Comparison of ENCODE assay signal across 1 cellular context in the genomic region with DNA sequence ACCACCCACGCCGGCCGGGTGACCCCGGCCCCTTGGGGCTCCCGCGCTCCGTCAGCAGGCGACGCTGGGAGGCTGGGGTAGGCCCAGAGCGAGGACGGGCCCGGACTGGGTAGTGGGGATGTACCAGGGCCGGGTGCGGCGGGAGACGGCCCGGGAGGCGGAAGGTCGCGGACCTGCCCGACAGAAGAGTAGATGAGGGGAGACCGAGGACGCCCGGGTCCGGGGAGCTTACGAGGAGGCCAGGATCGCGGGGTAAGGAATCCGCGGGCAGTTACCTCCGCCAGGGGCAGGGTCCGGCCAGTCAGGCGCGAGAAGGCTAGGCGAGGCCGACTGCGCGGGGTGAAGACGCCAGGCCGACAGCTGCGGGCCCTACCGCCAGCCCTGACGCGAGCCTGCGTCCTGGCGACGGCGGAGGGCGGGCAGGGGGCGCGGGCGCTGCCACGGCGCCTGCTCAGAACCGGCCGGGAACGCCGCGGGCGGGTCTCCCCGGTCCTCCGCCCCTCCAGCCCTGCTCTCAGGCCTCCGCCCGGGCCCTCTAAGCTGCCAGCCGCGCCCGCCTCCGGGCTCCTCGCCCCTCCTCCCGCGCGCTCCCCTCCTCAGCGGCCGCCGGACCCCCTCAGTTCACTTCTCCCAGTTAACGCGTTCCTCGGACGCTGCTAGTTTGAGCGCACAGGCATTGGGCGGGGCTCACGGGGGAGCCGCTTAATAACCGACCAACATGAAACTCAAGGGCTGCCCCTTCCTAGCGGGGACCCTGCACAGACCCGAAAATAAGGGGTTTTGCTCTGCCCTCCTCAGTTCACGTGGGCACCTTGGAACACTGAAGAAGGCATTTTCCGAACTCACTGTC.
TF ChIP-seq lines count a peak whose summit lies in the region.

CPLANE1 (minus strand) TSS at position 407 of the 850 bp plus-strand sequence. CDS start 1,678 bp downstream, outside the sequence.

TF ChIP-seq in HepG2, 621 proteins besides CTCF, POLR2A, EP300 and RAD21 (continued from another document and continues in another):
- TF ChIP-seq, protein P1, sequence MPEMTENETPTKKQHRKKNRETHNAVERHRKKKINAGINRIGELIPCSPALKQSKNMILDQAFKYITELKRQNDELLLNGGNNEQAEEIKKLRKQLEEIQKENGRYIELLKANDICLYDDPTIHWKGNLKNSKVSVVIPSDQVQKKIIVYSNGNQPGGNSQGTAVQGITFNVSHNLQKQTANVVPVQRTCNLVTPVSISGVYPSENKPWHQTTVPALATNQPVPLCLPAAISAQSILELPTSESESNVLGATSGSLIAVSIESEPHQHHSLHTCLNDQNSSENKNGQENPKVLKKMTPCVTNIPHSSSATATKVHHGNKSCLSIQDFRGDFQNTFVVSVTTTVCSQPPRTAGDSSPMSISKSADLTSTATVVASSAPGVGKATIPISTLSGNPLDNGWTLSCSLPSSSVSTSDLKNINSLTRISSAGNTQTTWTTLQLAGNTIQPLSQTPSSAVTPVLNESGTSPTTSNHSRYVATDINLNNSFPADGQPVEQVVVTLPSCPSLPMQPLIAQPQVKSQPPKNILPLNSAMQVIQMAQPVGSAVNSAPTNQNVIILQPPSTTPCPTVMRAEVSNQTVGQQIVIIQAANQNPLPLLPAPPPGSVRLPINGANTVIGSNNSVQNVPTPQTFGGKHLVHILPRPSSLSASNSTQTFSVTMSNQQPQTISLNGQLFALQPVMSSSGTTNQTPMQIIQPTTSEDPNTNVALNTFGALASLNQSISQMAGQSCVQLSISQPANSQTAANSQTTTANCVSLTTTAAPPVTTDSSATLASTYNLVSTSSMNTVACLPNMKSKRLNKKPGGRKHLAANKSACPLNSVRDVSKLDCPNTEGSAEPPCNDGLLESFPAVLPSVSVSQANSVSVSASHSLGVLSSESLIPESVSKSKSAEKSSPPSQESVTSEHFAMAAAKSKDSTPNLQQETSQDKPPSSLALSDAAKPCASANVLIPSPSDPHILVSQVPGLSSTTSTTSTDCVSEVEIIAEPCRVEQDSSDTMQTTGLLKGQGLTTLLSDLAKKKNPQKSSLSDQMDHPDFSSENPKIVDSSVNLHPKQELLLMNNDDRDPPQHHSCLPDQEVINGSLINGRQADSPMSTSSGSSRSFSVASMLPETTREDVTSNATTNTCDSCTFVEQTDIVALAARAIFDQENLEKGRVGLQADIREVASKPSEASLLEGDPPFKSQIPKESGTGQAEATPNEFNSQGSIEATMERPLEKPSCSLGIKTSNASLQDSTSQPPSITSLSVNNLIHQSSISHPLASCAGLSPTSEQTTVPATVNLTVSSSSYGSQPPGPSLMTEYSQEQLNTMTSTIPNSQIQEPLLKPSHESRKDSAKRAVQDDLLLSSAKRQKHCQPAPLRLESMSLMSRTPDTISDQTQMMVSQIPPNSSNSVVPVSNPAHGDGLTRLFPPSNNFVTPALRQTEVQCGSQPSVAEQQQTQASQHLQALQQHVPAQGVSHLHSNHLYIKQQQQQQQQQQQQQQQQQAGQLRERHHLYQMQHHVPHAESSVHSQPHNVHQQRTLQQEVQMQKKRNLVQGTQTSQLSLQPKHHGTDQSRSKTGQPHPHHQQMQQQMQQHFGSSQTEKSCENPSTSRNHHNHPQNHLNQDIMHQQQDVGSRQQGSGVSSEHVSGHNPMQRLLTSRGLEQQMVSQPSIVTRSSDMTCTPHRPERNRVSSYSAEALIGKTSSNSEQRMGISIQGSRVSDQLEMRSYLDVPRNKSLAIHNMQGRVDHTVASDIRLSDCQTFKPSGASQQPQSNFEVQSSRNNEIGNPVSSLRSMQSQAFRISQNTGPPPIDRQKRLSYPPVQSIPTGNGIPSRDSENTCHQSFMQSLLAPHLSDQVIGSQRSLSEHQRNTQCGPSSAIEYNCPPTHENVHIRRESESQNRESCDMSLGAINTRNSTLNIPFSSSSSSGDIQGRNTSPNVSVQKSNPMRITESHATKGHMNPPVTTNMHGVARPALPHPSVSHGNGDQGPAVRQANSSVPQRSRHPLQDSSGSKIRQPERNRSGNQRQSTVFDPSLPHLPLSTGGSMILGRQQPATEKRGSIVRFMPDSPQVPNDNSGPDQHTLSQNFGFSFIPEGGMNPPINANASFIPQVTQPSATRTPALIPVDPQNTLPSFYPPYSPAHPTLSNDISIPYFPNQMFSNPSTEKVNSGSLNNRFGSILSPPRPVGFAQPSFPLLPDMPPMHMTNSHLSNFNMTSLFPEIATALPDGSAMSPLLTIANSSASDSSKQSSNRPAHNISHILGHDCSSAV (CRISPR knock-in tag; IDR thresholded peaks at IDR 0.05; ENCODE audit: borderline replicate concordance): no peak
- no peak for TF ChIP-seq ZNF609 (CRISPR knock-in tag; IDR thresholded peaks at IDR 0.05; ENCODE audit: borderline replicate concordance)
- no peak for TF ChIP-seq ZNF251 (CRISPR knock-in tag; IDR thresholded peaks at IDR 0.05)
- no peak for TF ChIP-seq ZBTB38 (CRISPR knock-in tag; IDR thresholded peaks at IDR 0.05)
- TF ChIP-seq, protein P2, sequence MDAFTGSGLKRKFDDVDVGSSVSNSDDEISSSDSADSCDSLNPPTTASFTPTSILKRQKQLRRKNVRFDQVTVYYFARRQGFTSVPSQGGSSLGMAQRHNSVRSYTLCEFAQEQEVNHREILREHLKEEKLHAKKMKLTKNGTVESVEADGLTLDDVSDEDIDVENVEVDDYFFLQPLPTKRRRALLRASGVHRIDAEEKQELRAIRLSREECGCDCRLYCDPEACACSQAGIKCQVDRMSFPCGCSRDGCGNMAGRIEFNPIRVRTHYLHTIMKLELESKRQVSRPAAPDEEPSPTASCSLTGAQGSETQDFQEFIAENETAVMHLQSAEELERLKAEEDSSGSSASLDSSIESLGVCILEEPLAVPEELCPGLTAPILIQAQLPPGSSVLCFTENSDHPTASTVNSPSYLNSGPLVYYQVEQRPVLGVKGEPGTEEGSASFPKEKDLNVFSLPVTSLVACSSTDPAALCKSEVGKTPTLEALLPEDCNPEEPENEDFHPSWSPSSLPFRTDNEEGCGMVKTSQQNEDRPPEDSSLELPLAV (CRISPR knock-in tag; conservative IDR thresholded peaks at IDR 0.05; ENCODE audit: low read depth): no peak
- no peak for TF ChIP-seq RFX5 (IDR thresholded peaks at IDR 0.05; ENCODE audit: low read depth, low read length)
- TF ChIP-seq, protein P3, sequence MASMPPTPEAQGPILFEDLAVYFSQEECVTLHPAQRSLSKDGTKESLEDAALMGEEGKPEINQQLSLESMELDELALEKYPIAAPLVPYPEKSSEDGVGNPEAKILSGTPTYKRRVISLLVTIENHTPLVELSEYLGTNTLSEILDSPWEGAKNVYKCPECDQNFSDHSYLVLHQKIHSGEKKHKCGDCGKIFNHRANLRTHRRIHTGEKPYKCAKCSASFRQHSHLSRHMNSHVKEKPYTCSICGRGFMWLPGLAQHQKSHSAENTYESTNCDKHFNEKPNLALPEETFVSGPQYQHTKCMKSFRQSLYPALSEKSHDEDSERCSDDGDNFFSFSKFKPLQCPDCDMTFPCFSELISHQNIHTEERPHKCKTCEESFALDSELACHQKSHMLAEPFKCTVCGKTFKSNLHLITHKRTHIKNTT (CRISPR knock-in tag; IDR thresholded peaks at IDR 0.05): no peak
- no peak for TF ChIP-seq JDP2 (CRISPR knock-in tag; IDR thresholded peaks at IDR 0.05; ENCODE audit: borderline replicate concordance)
- no peak for TF ChIP-seq MBNL3 (CRISPR knock-in tag; conservative IDR thresholded peaks at IDR 0.05)
- TF ChIP-seq ZNF260 (CRISPR knock-in tag; IDR thresholded peaks at IDR 0.05; ENCODE audit: borderline replicate concordance, low read depth): no peak
- no peak for TF ChIP-seq LRRFIP1 (CRISPR knock-in tag; conservative IDR thresholded peaks at IDR 0.05)
- no peak for TF ChIP-seq TIGD3 (CRISPR knock-in tag; IDR thresholded peaks at IDR 0.05; ENCODE audit: borderline replicate concordance)
- TF ChIP-seq, protein P4, sequence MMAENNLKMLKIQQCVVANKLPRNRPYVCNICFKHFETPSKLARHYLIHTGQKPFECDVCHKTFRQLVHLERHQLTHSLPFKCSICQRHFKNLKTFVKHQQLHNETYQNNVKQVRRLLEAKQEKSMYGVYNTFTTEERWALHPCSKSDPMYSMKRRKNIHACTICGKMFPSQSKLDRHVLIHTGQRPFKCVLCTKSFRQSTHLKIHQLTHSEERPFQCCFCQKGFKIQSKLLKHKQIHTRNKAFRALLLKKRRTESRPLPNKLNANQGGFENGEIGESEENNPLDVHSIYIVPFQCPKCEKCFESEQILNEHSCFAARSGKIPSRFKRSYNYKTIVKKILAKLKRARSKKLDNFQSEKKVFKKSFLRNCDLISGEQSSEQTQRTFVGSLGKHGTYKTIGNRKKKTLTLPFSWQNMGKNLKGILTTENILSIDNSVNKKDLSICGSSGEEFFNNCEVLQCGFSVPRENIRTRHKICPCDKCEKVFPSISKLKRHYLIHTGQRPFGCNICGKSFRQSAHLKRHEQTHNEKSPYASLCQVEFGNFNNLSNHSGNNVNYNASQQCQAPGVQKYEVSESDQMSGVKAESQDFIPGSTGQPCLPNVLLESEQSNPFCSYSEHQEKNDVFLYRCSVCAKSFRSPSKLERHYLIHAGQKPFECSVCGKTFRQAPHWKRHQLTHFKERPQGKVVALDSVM (CRISPR knock-in tag; IDR thresholded peaks at IDR 0.05): peak; percentile 82
- TF ChIP-seq, protein P5, sequence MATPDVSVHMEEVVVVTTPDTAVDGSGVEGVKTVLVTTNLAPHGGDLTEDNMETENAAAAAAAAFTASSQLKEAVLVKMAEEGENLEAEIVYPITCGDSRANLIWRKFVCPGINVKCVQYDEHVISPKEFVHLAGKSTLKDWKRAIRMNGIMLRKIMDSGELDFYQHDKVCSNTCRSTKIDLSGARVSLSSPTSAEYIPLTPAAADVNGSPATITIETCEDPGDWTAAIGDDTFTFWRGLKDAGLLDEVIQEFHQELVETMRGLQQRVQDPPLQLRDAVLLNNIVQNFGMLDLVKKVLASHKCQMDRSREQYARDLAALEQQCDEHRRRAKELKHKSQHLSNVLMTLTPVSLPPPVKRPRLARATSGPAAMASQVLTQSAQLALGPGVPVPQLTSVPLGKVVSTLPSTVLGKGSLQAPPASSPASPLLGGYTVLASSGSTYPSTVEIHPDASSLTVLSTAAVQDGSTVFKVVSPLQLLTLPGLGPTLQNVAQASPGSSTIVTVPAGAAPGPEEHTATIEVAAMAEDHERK (CRISPR knock-in tag; IDR thresholded peaks at IDR 0.05; ENCODE audit: low read depth): 0 out of 2 replicates have a peak, but pooled peaks have one; percentile 11
- peak; percentile 54 for TF ChIP-seq SALL1 (CRISPR knock-in tag; IDR thresholded peaks at IDR 0.05)
- TF ChIP-seq ZNF615 (CRISPR knock-in tag; IDR thresholded peaks at IDR 0.05; ENCODE audit: borderline replicate concordance): no peak
- TF ChIP-seq KLF16 (CRISPR knock-in tag; IDR thresholded peaks at IDR 0.05): peak in 1 of 2 experiments; percentile 65; a peak in 1 of 4 replicates
- no peak for TF ChIP-seq ZNF790 (CRISPR knock-in tag; IDR thresholded peaks at IDR 0.05; ENCODE audit: borderline replicate concordance)
